In the genomic region with DNA sequence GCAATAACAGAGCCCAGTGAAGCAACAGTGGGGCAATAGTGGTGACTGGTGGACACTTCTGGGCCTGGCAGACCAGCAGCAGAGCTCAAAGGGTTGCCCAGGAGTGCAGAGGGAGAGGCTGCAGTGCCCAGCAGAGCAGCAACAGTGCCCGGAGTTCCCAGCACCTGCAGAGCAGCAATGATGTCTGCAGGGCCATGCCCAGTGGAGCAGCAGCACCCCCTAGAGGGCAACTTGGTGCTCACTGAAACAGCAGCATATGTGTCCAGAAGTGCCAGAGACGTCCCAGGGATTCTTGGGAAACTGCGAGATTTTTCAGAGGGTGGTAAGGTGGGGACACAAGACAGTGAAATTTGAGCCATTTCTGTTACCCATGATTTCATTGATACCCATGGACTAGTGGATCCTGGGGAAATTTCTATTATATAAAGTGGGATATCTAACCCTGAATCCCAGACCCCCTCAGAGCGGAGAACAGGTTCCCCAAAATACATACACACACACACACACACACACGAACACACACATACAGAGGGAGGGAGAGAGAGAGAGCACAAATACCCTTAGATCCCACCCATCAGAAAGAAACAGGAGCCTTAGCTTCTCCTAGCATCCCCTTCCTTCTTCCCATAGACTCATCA, we compare ENCODE assay signal across 9 cellular contexts.
DNase-seq lines count a peak whose midpoint lies in the region; ATAC-seq and TF ChIP-seq lines count a peak whose summit lies in the region.
"Had no signal": no experiment of that assay in that cellular context is flagged by ENCODE, and none has a peak within 500 bp of the region (broad histone marks: within the 10 kb centered on the region; RNA-seq: fewer than 3 reads in every experiment).

No MANE protein-coding gene starts in this region.

- no peak for TF ChIP-seq EP300 in ovary (IDR thresholded peaks at IDR 0.05)
- no peak for TF ChIP-seq EP300 in gastroesophageal sphincter (IDR thresholded peaks at IDR 0.05)

- no peak for TF ChIP-seq POLR2A in ovary (IDR thresholded peaks at IDR 0.05)
- no peak for TF ChIP-seq POLR2A in gastroesophageal sphincter (IDR thresholded peaks at IDR 0.05)

- BruUV-seq in Caco-2 (replicated peaks; lab: Mats Ljungman, UMichigan) = no TSS peak

- no peak overlapping the region for H3K4me3 Mint-ChIP-seq in Caco-2 (ENCODE audit: unreplicated experiment)
- H3K4me3 Mint-ChIP-seq: T-helper 17 cell had no signal

- POLR2A ChIA-PET in Caco-2 (lab: Charles Lee) = no interaction called here

- intact Hi-C loops in Caco-2 (cut with micrococcal nuclease; ENCODE audit: unreplicated experiment) = loop anchor here (1.0 to 5.0 kb wide), 4 partner anchors 51 to 966 kb away; no protein-coding TSS in a partner anchor
- intact Hi-C loops in ovary (cut with DNase I) = no loop called here

- peaks cover 6% of the 10 kb centered on the region for H3K27me3 Mint-ChIP-seq in Caco-2 (ENCODE audit: insufficient read depth, unreplicated experiment)

- peak; percentile 72 to 77 for TF ChIP-seq CTCF in Caco-2 (IDR thresholded peaks at IDR 0.05; ENCODE audit: insufficient read depth in 1 of 2, low read depth in 1 of 2, low read length in 1 of 2, severe bottlenecking in 1 of 2, unreplicated experiment in 1 of 2)
- no peak for TF ChIP-seq CTCF in ovary (IDR thresholded peaks at IDR 0.05)
- peak in 2 of 4 experiments; percentile 11 to 58 for TF ChIP-seq CTCF in gastroesophageal sphincter (IDR thresholded peaks at IDR 0.05)
- no peak for TF ChIP-seq CTCF in coronary artery (IDR thresholded peaks at IDR 0.05)

- no peak overlapping the region for H3K4me3 ChIP-seq in Caco-2 (ENCODE audit: low read depth, low read length)
- H3K4me3 ChIP-seq in ovary = no peak overlapping the region
- H3K4me3 ChIP-seq in gastroesophageal sphincter = no peak overlapping the region
- no peak overlapping the region for H3K4me3 ChIP-seq in coronary artery

- H3K27ac ChIP-seq in ovary (no peak overlapping the region), gastroesophageal sphincter (no peak overlapping the region), coronary artery (no peak overlapping the region)

- ATAC-seq in HG03521 (IDR thresholded peaks at IDR 0.05; ENCODE audit: unreplicated experiment) (peak; percentile 46), gastroesophageal sphincter (no peak)
- ATAC-seq: T-helper 17 cell had no signal

- WGBS in ovary, 3 donors = 23 to 30% (median 26%) methylated on average over 5 of the region's 5 CpGs
- 4 to 24% methylated on average over 3 to 5 of the region's 5 CpGs for WGBS in gastroesophageal sphincter (ENCODE audit: low coverage in 1 of 2), 2 donors

- DNase-seq in Caco-2 = peak; percentile 58 to 73
- DNase-seq in NCI-H748 (lab: John Stamatoyannopoulos, UW; ENCODE audit: unreplicated experiment) = peak; percentile 78
- peak; percentile 3 for DNase-seq in activated T-cell treated with anti-CD3 and anti-CD28 coated beads for 4 hours
- peak; percentile 11 for DNase-seq in foreskin melanocyte
- peak in 3 of 5 donors; percentile 11 to 35 (median 16) for DNase-seq in ovary
- DNase-seq in coronary artery (ENCODE audit: low spot score) = no peak

- CTCF ChIA-PET in Caco-2 (lab: Charles Lee) = interaction anchor here (0.8 kb wide), 1 partner anchor 965 kb away, joined by 3 read pairs; no protein-coding TSS in a partner anchor

- no peaks in the 10 kb centered on the region for H3K36me3 ChIP-seq in Caco-2 (ENCODE audit: control insufficient read depth, insufficient read depth, low read length)
- no peaks in the 10 kb centered on the region for H3K36me3 ChIP-seq in ovary
- no peaks in the 10 kb centered on the region for H3K36me3 ChIP-seq in gastroesophageal sphincter

- H3K36me3 Mint-ChIP-seq in Caco-2 (ENCODE audit: insufficient read depth, unreplicated experiment) = no peaks in the 10 kb centered on the region

- H3K27me3 ChIP-seq in Caco-2 (replicated peaks; ENCODE audit: control insufficient read depth, insufficient read depth, low read length) (no peaks in the 10 kb centered on the region), ovary (no peaks in the 10 kb centered on the region), gastroesophageal sphincter (peaks cover 47% of the 10 kb centered on the region)

- H3K9me3 ChIP-seq in Caco-2 = no peaks in the 10 kb centered on the region
- H3K9me3 ChIP-seq in ovary = no peaks in the 10 kb centered on the region
- H3K9me3 ChIP-seq in gastroesophageal sphincter = no peaks in the 10 kb centered on the region

- H3K27ac Mint-ChIP-seq in Caco-2 (ENCODE audit: unreplicated experiment) = no peak overlapping the region
- H3K27ac Mint-ChIP-seq: T-helper 17 cell had no signal

- H3K4me1 Mint-ChIP-seq in Caco-2 (ENCODE audit: low read depth, unreplicated experiment) = no peaks in the 10 kb centered on the region

- H3K9me3 Mint-ChIP-seq in Caco-2 (ENCODE audit: unreplicated experiment) = no peaks in the 10 kb centered on the region

- H3K4me1 ChIP-seq in Caco-2 (no peaks in the 10 kb centered on the region), ovary (ENCODE audit: insufficient read depth) (no peaks in the 10 kb centered on the region), gastroesophageal sphincter (no peaks in the 10 kb centered on the region)

Comparison
In these comparisons a context has a peak if more than half of its experiments do, and no peak if none do; other contexts are left out.
1. CTCF ChIP-seq: peak in Caco-2 (2 of 2); none in ovary (0 of 3) and coronary artery (single experiment).